1 cellular context compared by ENCODE assay signal in genomic region chr4:36241771-36242170, GRCh38.
TF ChIP-seq lines count a peak whose summit lies in the region.

No MANE protein-coding gene starts in this region.

TF ChIP-seq in HepG2, 621 proteins besides CTCF, POLR2A, EP300 and RAD21 (continued from another document):
- TF ChIP-seq ZNF639 (CRISPR knock-in tag; conservative IDR thresholded peaks at IDR 0.05) (no peak), NCOA5 (CRISPR knock-in tag; IDR thresholded peaks at IDR 0.05) (no peak)
